Comparison of ENCODE assay signal across 8 cellular contexts in genomic region chr10:26860026-26860541, GRCh38. TPM values are rescaled to one million over a fixed set of nuclear protein-coding genes. Genes with fewer than 3 reads are reported as not detected.
DNase-seq lines count a peak whose midpoint lies in the region; ATAC-seq and TF ChIP-seq lines count a peak whose summit lies in the region.

No MANE protein-coding gene starts in this region.

- H3K4me3 ChIP-seq in OCI-LY3 (ENCODE audit: low read length) (peak overlapping the region; percentile 80), fibroblast of mammary gland (ENCODE audit: control insufficient read depth, low read depth, low read length) (peak overlapping the region; percentile 91)

- peaks cover 45% of the 10 kb centered on the region for H3K4me1 Mint-ChIP-seq in activated T-cell treated with anti-CD3 and anti-CD28 coated beads, Interleukin-2, amount 50 U/mL, for 72 hours (ENCODE audit: low read depth)
- H3K4me1 Mint-ChIP-seq in nephron progenitor cell: peaks cover 26% of the 10 kb centered on the region

- peaks cover 11% of the 10 kb centered on the region for H3K27me3 Mint-ChIP-seq in activated T-cell treated with anti-CD3 and anti-CD28 coated beads, Interleukin-2, amount 50 U/mL, for 72 hours (ENCODE audit: low read depth)
- H3K27me3 Mint-ChIP-seq in nephron progenitor cell (ENCODE audit: low read depth, poor library complexity): peaks cover 8% of the 10 kb centered on the region

- peak overlapping the region; percentile 82 for H3K27ac ChIP-seq in OCI-LY3 (ENCODE audit: low read length)

- peaks cover 2 to 5% of the 10 kb centered on the region in 2 donors for H3K36me3 Mint-ChIP-seq in activated T-cell treated with anti-CD3 and anti-CD28 coated beads, Interleukin-2, amount 50 U/mL, for 72 hours (ENCODE audit: insufficient read depth in 2 of 2)
- H3K36me3 Mint-ChIP-seq in nephron progenitor cell (ENCODE audit: low read depth): no peaks in the 10 kb centered on the region

- H3K9me3 Mint-ChIP-seq in activated T-cell treated with anti-CD3 and anti-CD28 coated beads, Interleukin-2, amount 50 U/mL, for 72 hours: no peaks in the 10 kb centered on the region
- H3K9me3 Mint-ChIP-seq in nephron progenitor cell: no peaks in the 10 kb centered on the region

- DNase-seq in NCI-H2081 (lab: John Stamatoyannopoulos, UW): peak; percentile 2 to 47
- no peak for DNase-seq in NCI-H2081 treated with DMSO at 0.1 percent for 48 hours (lab: John Stamatoyannopoulos, UW)
- DNase-seq in activated T-cell treated with anti-CD3 and anti-CD28 coated beads, Interleukin-2, amount 50 U/mL, for 72 hours: peak; percentile 48 to 53
- peak; percentile 77 for DNase-seq in fibroblast of mammary gland (ENCODE audit: low read depth)
- DNase-seq in nephron progenitor cell: peak; percentile 67
- DNase-seq in stimulated activated naive CD4-positive, alpha-beta T cell treated with Interleukin-2 at 50 U/mL for 16 hours (lab: John Stamatoyannopoulos, UW): peak; percentile 54

- H3K79me2 ChIP-seq in OCI-LY3 (ENCODE audit: low read length): peaks cover 57% of the 10 kb centered on the region

- H3K9me3 ChIP-seq in OCI-LY3 (ENCODE audit: insufficient read depth, low read length): no peaks in the 10 kb centered on the region

- H3K27ac Mint-ChIP-seq in activated T-cell treated with anti-CD3 and anti-CD28 coated beads, Interleukin-2, amount 50 U/mL, for 72 hours: peak overlapping the region; percentile 97
- H3K27ac Mint-ChIP-seq in nephron progenitor cell: peak overlapping the region; percentile 100

- H3K4me1 ChIP-seq in OCI-LY3 (ENCODE audit: low read length): peaks cover 27% of the 10 kb centered on the region

- peak overlapping the region; percentile 95 for H3K4me3 Mint-ChIP-seq in activated T-cell treated with anti-CD3 and anti-CD28 coated beads, Interleukin-2, amount 50 U/mL, for 72 hours
- peak overlapping the region; percentile 100 for H3K4me3 Mint-ChIP-seq in nephron progenitor cell

- H4K20me1 ChIP-seq in OCI-LY3 (ENCODE audit: insufficient read depth, low read length): peaks cover 40% of the 10 kb centered on the region

- ATAC-seq in HG02943 (IDR thresholded peaks at IDR 0.05; ENCODE audit: low read depth, unreplicated experiment): peak; percentile 20
- ATAC-seq in activated T-cell treated with anti-CD3 and anti-CD28 coated beads, Interleukin-2, amount 50 U/mL, for 72 hours (replicated peaks in 1 of 2): peak; percentile 9 to 23

- H3K4me2 ChIP-seq in OCI-LY3 (ENCODE audit: low read length): peak overlapping the region; percentile 89

- no peaks in the 10 kb centered on the region for H3K27me3 ChIP-seq in OCI-LY3 (ENCODE audit: low read depth, low read length)

- TF ChIP-seq CTCF in OCI-LY3 (IDR thresholded peaks at IDR 0.05; ENCODE audit: low read depth, low read length) (no peak), fibroblast of mammary gland (conservative IDR thresholded peaks at IDR 0.05; ENCODE audit: control insufficient read depth, insufficient read depth, low read depth, low read length) (no peak), nephron progenitor cell (IDR thresholded peaks at IDR 0.05) (no peak)

- H3K36me3 ChIP-seq in OCI-LY3 (replicated peaks; ENCODE audit: low read depth, low read length): peaks cover 5% of the 10 kb centered on the region

- H3K9ac ChIP-seq in OCI-LY3 (ENCODE audit: low read length): peak overlapping the region; percentile 89

- H2AFZ ChIP-seq in OCI-LY3 (ENCODE audit: low read depth, low read length): no peak overlapping the region

RNA-seq across cellular contexts. Expression of gene ABI1, which starts 0.7 kb away (rescaled TPM):
- total RNA-seq in activated T-cell treated with anti-CD3 and anti-CD28 coated beads, Interleukin-2, amount 50 U/mL, for 72 hours: 10 to 100 TPM; 71.0 to 86.2 TPM
